21 cellular contexts compared by ENCODE assay signal in the genomic region with DNA sequence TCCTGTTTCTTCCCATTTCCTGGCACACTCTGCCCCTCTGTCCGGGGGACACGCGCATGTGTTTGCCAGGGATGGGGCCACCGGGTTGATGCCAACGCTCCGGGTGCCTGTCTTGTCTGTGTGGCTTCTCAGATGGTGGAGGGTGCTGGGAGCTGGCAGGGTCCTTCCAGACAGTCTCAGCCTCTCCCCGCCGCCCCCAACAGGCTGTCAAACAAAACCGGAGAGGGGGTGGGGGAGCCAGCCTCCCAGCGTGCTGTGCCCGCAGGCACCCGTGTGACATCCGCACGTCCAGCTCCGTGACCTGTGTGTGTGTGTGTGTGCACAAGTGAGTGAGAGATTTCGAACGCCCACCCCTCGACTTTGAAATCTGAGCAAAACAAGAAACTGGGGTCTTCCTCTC. TPM values are rescaled to one million over a fixed set of nuclear protein-coding genes. Genes with fewer than 3 reads are reported as not detected.
"Had no signal": no experiment of that assay in that cellular context is flagged by ENCODE, and none has a peak within 500 bp of the region (broad histone marks: within the 10 kb centered on the region; RNA-seq: fewer than 3 reads in every experiment).

No MANE protein-coding gene starts in this region.

- H3K4me3 Mint-ChIP-seq: activated T-helper 17 cell treated with anti-CD3 and anti-CD28 coated beads, Interleukin-2, amount 50 U/mL, for 72 hours; endodermal cell; naive thymus-derived CD4-positive, alpha-beta T cell; T-cell had no signal

- H3K27ac Mint-ChIP-seq: activated T-helper 17 cell treated with anti-CD3 and anti-CD28 coated beads, Interleukin-2, amount 50 U/mL, for 72 hours; endodermal cell; progenitor cell of endocrine pancreas; T-cell had no signal

- DNase-seq: activated CD4-positive, CD25-positive, alpha-beta regulatory T cell treated with anti-CD3 and anti-CD28 coated beads, Interleukin-2, amount 50 U/mL, for 72 hours; activated naive CD4-positive, alpha-beta T cell treated with Interleukin-2 at 50 U/mL for 16 hours; activated T-cell treated with anti-CD3 and anti-CD28 coated beads for 4 hours; aorta; dorsolateral prefrontal cortex; endodermal cell; hippocampal formation; left lung; mucosa of descending colon; naive thymus-derived CD4-positive, alpha-beta T cell; nucleus accumbens; small intestine; stimulated activated CD4-positive, alpha-beta T cell treated with anti-CD3 and anti-CD28 coated beads, Interleukin-4, amount 100 ng/mL, for 24 hours; stimulated activated naive CD8-positive, alpha-beta T cell treated with anti-CD3 and anti-CD28 coated beads, Interleukin-15, Interleukin-2, amounts not matched to agents 100 U/mL and 50 U/mL, for 24 hours; T-cell; T1000; trophoblast cell had no signal

- H3K9me3 ChIP-seq: left lung, mucosa of descending colon, right atrium auricular region, suprapubic skin had no signal

- H3K27ac ChIP-seq: left lung, right atrium auricular region, suprapubic skin had no signal

- H3K27me3 Mint-ChIP-seq: activated T-helper 17 cell treated with anti-CD3 and anti-CD28 coated beads, Interleukin-2, amount 50 U/mL, for 72 hours had no signal

- H3K4me1 Mint-ChIP-seq: activated T-helper 17 cell treated with anti-CD3 and anti-CD28 coated beads, Interleukin-2, amount 50 U/mL, for 72 hours had no signal

- H3K9me3 Mint-ChIP-seq: activated T-helper 17 cell treated with anti-CD3 and anti-CD28 coated beads, Interleukin-2, amount 50 U/mL, for 72 hours; endodermal cell; T-cell had no signal

- H3K27me3 ChIP-seq: dorsolateral prefrontal cortex, left lung, right atrium auricular region, suprapubic skin had no signal

- H3K4me3 ChIP-seq: dorsolateral prefrontal cortex, left lung, mucosa of descending colon, right atrium auricular region, suprapubic skin had no signal

RNA-seq across cellular contexts. Expression of gene EHD2, which starts 10.6 kb away (rescaled TPM):
- polyA plus RNA-seq: naive thymus-derived CD4-positive, alpha-beta T cell had no signal
